In genomic region chr5:57831942-57832341, GRCh38 we compare ENCODE assay signal across 28 cellular contexts.
"Had no signal": no experiment of that assay in that cellular context is flagged by ENCODE, and none has a peak within 500 bp of the region (broad histone marks: within the 10 kb centered on the region; RNA-seq: fewer than 3 reads in every experiment).

No MANE protein-coding gene starts in this region.

- H3K4me3 ChIP-seq: ascending aorta, heart right ventricle, left ventricle myocardium inferior, neural progenitor cell, psoas muscle, sigmoid colon, uterus had no signal

- H3K4me1 Mint-ChIP-seq: activated CD4-positive, alpha-beta memory T cell treated with anti-CD3 and anti-CD28 coated beads, Interleukin-2, amount 10 ng/mL, durations not matched to agents 7 days and 5 days; activated CD4-positive, alpha-beta T cell treated with anti-CD3 and anti-CD28 coated beads, Interleukin-2, amount 10 ng/mL, durations not matched to agents 7 days and 5 days; activated naive CD4-positive, alpha-beta T cell treated with anti-CD3 and anti-CD28 coated beads, Interleukin-2, amount 10 ng/mL, durations not matched to agents 7 days and 5 days; activated naive CD8-positive, alpha-beta T cell treated with anti-CD3 and anti-CD28 coated beads, Interleukin-2, amount 10 ng/mL, durations not matched to agents 7 days and 5 days; naive thymus-derived CD8-positive, alpha-beta T cell; T-helper 17 cell had no signal

- H3K79me2 ChIP-seq: parathyroid adenoma had no signal

- ATAC-seq: effector memory CD8-positive, alpha-beta T cell; esophagus mucosa; heart right ventricle; naive thymus-derived CD8-positive, alpha-beta T cell; psoas muscle; T-helper 17 cell had no signal

- DNase-seq: activated CD4-positive, alpha-beta memory T cell treated with anti-CD3 and anti-CD28 coated beads, Interleukin-2, amount 10 ng/mL, durations not matched to agents 7 days and 5 days; activated CD4-positive, alpha-beta T cell treated with anti-CD3 and anti-CD28 coated beads for 1 hour; activated CD4-positive, alpha-beta T cell treated with anti-CD3 and anti-CD28 coated beads, Interleukin-2, amount 10 ng/mL, durations not matched to agents 7 days and 5 days; activated CD8-positive, alpha-beta memory T cell treated with anti-CD3 and anti-CD28 coated beads, Interleukin-2, amount 50 U/mL, for 48 hours; activated gamma-delta T cell; activated naive CD4-positive, alpha-beta T cell treated with anti-CD3 and anti-CD28 coated beads, Interleukin-2, amount 10 ng/mL, durations not matched to agents 7 days and 5 days; activated naive CD8-positive, alpha-beta T cell treated with anti-CD3 and anti-CD28 coated beads, Interleukin-2, amount 10 ng/mL, durations not matched to agents 7 days and 5 days; activated T-cell treated with anti-CD3 and anti-CD28 coated beads, Interleukin-2, amount 50 U/mL, for 24 hours; brain microvascular endothelial cell; caudate nucleus; cortex of kidney; effector memory CD8-positive, alpha-beta T cell; heart right ventricle; left ventricle myocardium inferior; naive thymus-derived CD8-positive, alpha-beta T cell; occipital lobe; psoas muscle; sigmoid colon; small intestine; stimulated activated CD4-positive, alpha-beta T cell treated with anti-CD3 and anti-CD28 coated beads, Interleukin-2, amount 100 ng/mL, for 24 hours; stimulated activated naive CD4-positive, alpha-beta T cell; T-helper 17 cell; uterus had no signal

- H3K27ac ChIP-seq: brain microvascular endothelial cell, neural progenitor cell, parathyroid adenoma, psoas muscle, sigmoid colon, uterus had no signal

- H3K36me3 ChIP-seq: ascending aorta, brain microvascular endothelial cell, heart right ventricle, left ventricle myocardium inferior, neural progenitor cell, sigmoid colon, uterus had no signal

- H2AFZ ChIP-seq: neural progenitor cell, parathyroid adenoma had no signal

- H3K27ac Mint-ChIP-seq: activated CD4-positive, alpha-beta memory T cell treated with anti-CD3 and anti-CD28 coated beads, Interleukin-2, amount 10 ng/mL, durations not matched to agents 7 days and 5 days; activated CD4-positive, alpha-beta T cell treated with anti-CD3 and anti-CD28 coated beads, Interleukin-2, amount 10 ng/mL, durations not matched to agents 7 days and 5 days; activated naive CD4-positive, alpha-beta T cell treated with anti-CD3 and anti-CD28 coated beads, Interleukin-2, amount 10 ng/mL, durations not matched to agents 7 days and 5 days; activated naive CD8-positive, alpha-beta T cell treated with anti-CD3 and anti-CD28 coated beads, Interleukin-2, amount 10 ng/mL, durations not matched to agents 7 days and 5 days; activated T-cell treated with anti-CD3 and anti-CD28 coated beads, Interleukin-2, amount 50 U/mL, for 24 hours; effector memory CD8-positive, alpha-beta T cell; naive thymus-derived CD8-positive, alpha-beta T cell; neural progenitor cell; T-helper 17 cell; type B pancreatic cell had no signal

- H3K9me3 Mint-ChIP-seq: activated CD4-positive, alpha-beta memory T cell treated with anti-CD3 and anti-CD28 coated beads, Interleukin-2, amount 10 ng/mL, durations not matched to agents 7 days and 5 days; activated CD4-positive, alpha-beta T cell treated with anti-CD3 and anti-CD28 coated beads, Interleukin-2, amount 10 ng/mL, durations not matched to agents 7 days and 5 days; activated naive CD4-positive, alpha-beta T cell treated with anti-CD3 and anti-CD28 coated beads, Interleukin-2, amount 10 ng/mL, durations not matched to agents 7 days and 5 days; activated naive CD8-positive, alpha-beta T cell treated with anti-CD3 and anti-CD28 coated beads, Interleukin-2, amount 10 ng/mL, durations not matched to agents 7 days and 5 days; activated T-cell treated with anti-CD3 and anti-CD28 coated beads, Interleukin-2, amount 50 U/mL, for 24 hours had no signal

- H3K27me3 ChIP-seq: ascending aorta, brain microvascular endothelial cell, heart right ventricle, neural progenitor cell, sigmoid colon, uterus had no signal

- H3K9me3 ChIP-seq: psoas muscle, sigmoid colon, uterus had no signal

- H3K36me3 Mint-ChIP-seq: activated naive CD4-positive, alpha-beta T cell treated with anti-CD3 and anti-CD28 coated beads, Interleukin-2, amount 10 ng/mL, durations not matched to agents 7 days and 5 days; activated naive CD8-positive, alpha-beta T cell treated with anti-CD3 and anti-CD28 coated beads, Interleukin-2, amount 10 ng/mL, durations not matched to agents 7 days and 5 days; naive thymus-derived CD8-positive, alpha-beta T cell; neural progenitor cell; type B pancreatic cell had no signal

- H3K9ac ChIP-seq: neural progenitor cell, parathyroid adenoma had no signal

- H3K4me1 ChIP-seq: ascending aorta, parathyroid adenoma, psoas muscle, uterus had no signal

- H3K4me3 Mint-ChIP-seq: activated CD4-positive, alpha-beta memory T cell treated with anti-CD3 and anti-CD28 coated beads, Interleukin-2, amount 10 ng/mL, durations not matched to agents 7 days and 5 days; activated CD4-positive, alpha-beta T cell treated with anti-CD3 and anti-CD28 coated beads, Interleukin-2, amount 10 ng/mL, durations not matched to agents 7 days and 5 days; activated naive CD4-positive, alpha-beta T cell treated with anti-CD3 and anti-CD28 coated beads, Interleukin-2, amount 10 ng/mL, durations not matched to agents 7 days and 5 days; activated naive CD8-positive, alpha-beta T cell treated with anti-CD3 and anti-CD28 coated beads, Interleukin-2, amount 10 ng/mL, durations not matched to agents 7 days and 5 days; activated T-cell treated with anti-CD3 and anti-CD28 coated beads, Interleukin-2, amount 50 U/mL, for 24 hours; effector memory CD8-positive, alpha-beta T cell; naive thymus-derived CD8-positive, alpha-beta T cell; neural progenitor cell; T-helper 17 cell; type B pancreatic cell had no signal

- H3K4me2 ChIP-seq: neural progenitor cell had no signal

- FAIRE-seq: small intestine had no signal

- H3K27me3 Mint-ChIP-seq: activated CD4-positive, alpha-beta memory T cell treated with anti-CD3 and anti-CD28 coated beads, Interleukin-2, amount 10 ng/mL, durations not matched to agents 7 days and 5 days; activated CD4-positive, alpha-beta T cell treated with anti-CD3 and anti-CD28 coated beads, Interleukin-2, amount 10 ng/mL, durations not matched to agents 7 days and 5 days; activated naive CD4-positive, alpha-beta T cell treated with anti-CD3 and anti-CD28 coated beads, Interleukin-2, amount 10 ng/mL, durations not matched to agents 7 days and 5 days; activated T-cell treated with anti-CD3 and anti-CD28 coated beads, Interleukin-2, amount 50 U/mL, for 24 hours; effector memory CD8-positive, alpha-beta T cell; type B pancreatic cell had no signal
